ENCODE assay signal across 11 cellular contexts in the genomic region with DNA sequence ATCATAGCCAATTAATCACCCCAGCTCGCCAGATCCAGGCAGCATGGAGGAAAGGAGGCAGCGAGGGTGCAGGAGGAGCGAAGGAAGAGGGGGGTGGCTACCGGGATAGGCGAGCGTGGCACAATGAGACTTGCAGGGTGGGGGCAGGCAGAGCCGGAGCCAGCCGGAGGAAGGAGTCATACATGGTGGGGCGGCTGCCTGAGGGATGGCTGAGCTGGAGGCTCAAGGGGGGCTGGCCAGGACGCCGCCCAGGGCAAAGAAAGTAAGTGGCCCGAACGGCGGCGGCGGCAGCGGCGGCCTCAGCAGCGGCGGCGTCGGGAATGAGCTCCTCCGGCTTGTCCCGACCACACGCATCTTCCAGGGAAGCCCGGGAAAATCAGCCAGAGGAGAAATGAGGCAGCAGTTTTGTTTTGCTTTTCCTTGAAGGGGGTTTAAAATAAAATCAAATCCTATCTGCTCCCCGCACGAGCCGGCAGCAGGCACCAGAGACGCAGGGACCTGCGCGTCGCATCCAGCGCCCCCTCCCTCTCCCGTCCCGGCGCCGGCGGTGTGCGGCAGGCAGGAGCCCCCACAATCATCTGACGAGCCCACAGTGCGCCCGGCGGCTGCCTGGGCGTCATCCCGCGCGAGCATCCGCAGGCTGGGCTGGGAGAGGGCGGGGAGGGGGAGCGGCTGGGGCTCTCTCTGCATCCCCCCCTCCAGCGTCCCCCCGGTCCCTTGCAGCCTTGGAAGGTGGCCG.
A peak's percentile ranks its signal among the peaks of the same experiment; 100 is the strongest.
DNase-seq lines count a peak whose midpoint lies in the region; ATAC-seq and TF ChIP-seq lines count a peak whose summit lies in the region.
"Had no signal": no experiment of that assay in that cellular context is flagged by ENCODE, and none has a peak within 500 bp of the region (broad histone marks: within the 10 kb centered on the region; RNA-seq: fewer than 3 reads in every experiment).

No MANE protein-coding gene starts in this region.

- no peaks in the 10 kb centered on the region for H3K36me3 ChIP-seq in BJ (ENCODE audit: control insufficient read depth, insufficient read depth, low read length)
- H3K36me3 ChIP-seq in gastroesophageal sphincter = no peaks in the 10 kb centered on the region

- H3K4me3 ChIP-seq in BJ (ENCODE audit: low read depth, low read length) (peak overlapping the region; percentile 34), gastroesophageal sphincter (peak overlapping the region in 1 of 2 donors; percentile 46)

- no peaks in the 10 kb centered on the region for H3K36me3 Mint-ChIP-seq in osteocyte (ENCODE audit: unreplicated experiment)
- H3K36me3 Mint-ChIP-seq: natural killer cell treated with Interleukin-12 subunit alpha and Interleukin-12 subunit beta and Interleukin-15 and Interleukin-18, amount 100 ng/mL, for 72 hours had no signal

- H3K27me3 Mint-ChIP-seq in osteocyte (ENCODE audit: unreplicated experiment) = peaks cover 31% of the 10 kb centered on the region

- CTCF ChIA-PET in BJ (lab: Yijun Ruan, JAX) = no interaction called here

- H3K4me3 Mint-ChIP-seq in osteocyte (ENCODE audit: unreplicated experiment) = peak overlapping the region; percentile 58
- H3K4me3 Mint-ChIP-seq: natural killer cell treated with Interleukin-12 subunit alpha and Interleukin-12 subunit beta and Interleukin-15 and Interleukin-18, amount 100 ng/mL, for 72 hours had no signal

- WGBS in gastroesophageal sphincter (ENCODE audit: low coverage in 1 of 2), 2 donors = 1 to 7% methylated on average over 9 to 30 of the region's 54 CpGs

- H3K9me3 ChIP-seq in gastroesophageal sphincter = no peaks in the 10 kb centered on the region

- peaks cover 9% of the 10 kb centered on the region for H3K4me1 Mint-ChIP-seq in osteocyte (ENCODE audit: unreplicated experiment)

- no peak overlapping the region for H3K27ac Mint-ChIP-seq in osteocyte (ENCODE audit: unreplicated experiment)
- H3K27ac Mint-ChIP-seq: natural killer cell treated with Interleukin-12 subunit alpha and Interleukin-12 subunit beta and Interleukin-15 and Interleukin-18, amount 100 ng/mL, for 72 hours had no signal

- POLR2A ChIA-PET in BJ (lab: Charles Lee) = no interaction called here

- peaks cover 3% of the 10 kb centered on the region for H3K27me3 ChIP-seq in BJ (ENCODE audit: control insufficient read depth, insufficient read depth, low read length)
- H3K27me3 ChIP-seq in gastroesophageal sphincter = peaks cover 60% of the 10 kb centered on the region

- ATAC-seq in gastroesophageal sphincter (peak; percentile 31), GM18873 (IDR thresholded peaks at IDR 0.05; ENCODE audit: low FRiP score, unreplicated experiment) (no peak), HG03520 (IDR thresholded peaks at IDR 0.05; ENCODE audit: unreplicated experiment) (no peak), GM21528 (IDR thresholded peaks at IDR 0.05; ENCODE audit: low FRiP score, unreplicated experiment) (no peak), GM19455 (IDR thresholded peaks at IDR 0.05; ENCODE audit: unreplicated experiment) (no peak)
- ATAC-seq: natural killer cell treated with Interleukin-12 subunit alpha and Interleukin-12 subunit beta and Interleukin-15 and Interleukin-18, amount 100 ng/mL, for 72 hours had no signal

- TF ChIP-seq CTCF in BJ (IDR thresholded peaks at IDR 0.05; ENCODE audit: insufficient read depth, low read depth, low read length) (no peak), gastroesophageal sphincter (IDR thresholded peaks at IDR 0.05) (no peak), osteocyte (IDR thresholded peaks at IDR 0.05) (no peak)

- no peaks in the 10 kb centered on the region for H3K9me3 Mint-ChIP-seq in osteocyte (ENCODE audit: unreplicated experiment)
- H3K9me3 Mint-ChIP-seq: natural killer cell treated with Interleukin-12 subunit alpha and Interleukin-12 subunit beta and Interleukin-15 and Interleukin-18, amount 100 ng/mL, for 72 hours had no signal

- no peak for DNase-seq in BJ (ENCODE audit: low read depth)
- DNase-seq in RPMI8226 = peak; percentile 57
- DNase-seq in osteocyte (ENCODE audit: extremely low spot score, unreplicated experiment) = no peak
- DNase-seq: effector CD4-positive, alpha-beta T cell; stimulated activated CD8-positive, alpha-beta memory T cell treated with anti-CD3 and anti-CD28 coated beads, Interleukin-4, amount 100 ng/mL, for 48 hours had no signal

- no peak overlapping the region for H3K27ac ChIP-seq in gastroesophageal sphincter

- no peak for TF ChIP-seq POLR2A in gastroesophageal sphincter (IDR thresholded peaks at IDR 0.05)

- H3K4me1 ChIP-seq in gastroesophageal sphincter = peaks cover 0 to 18% (median 10%) of the 10 kb centered on the region in 3 donors

- TF ChIP-seq EP300 in gastroesophageal sphincter (IDR thresholded peaks at IDR 0.05) = no peak
